8 cellular contexts compared by ENCODE assay signal in genomic region chr19:5578094-5578846, GRCh38.
DNase-seq lines count a peak whose midpoint lies in the region; ATAC-seq and TF ChIP-seq lines count a peak whose summit lies in the region.

No MANE protein-coding gene starts in this region.

- peak overlapping the region; percentile 84 for H3K27ac ChIP-seq in 22Rv1

- no peaks in the 10 kb centered on the region for H3K27me3 Mint-ChIP-seq in memory B cell

- TF ChIP-seq CTCF in 22Rv1 (IDR thresholded peaks at IDR 0.05) (peak; percentile 99), GM12875 (IDR thresholded peaks at IDR 0.05; ENCODE audit: borderline replicate concordance, insufficient read depth, low read depth, low read length) (peak; percentile 99)

- H3K4me3 ChIP-seq in GM12875 (ENCODE audit: low read depth, low read length), result no peak overlapping the region

- DNase-seq in NCI-H774 (lab: John Stamatoyannopoulos, UW) (peak; percentile 54), memory B cell (ENCODE audit: low spot score in 2 of 2) (peak; percentile 66 to 80)
- DNase-seq in activated CD4-positive, alpha-beta T cell treated with anti-CD3 and anti-CD28 coated beads, Interleukin-2, amount 50 U/mL, for 48 hours, result peak; percentile 69 to 76
- DNase-seq in effector CD4-positive, alpha-beta T cell, result peak; percentile 65
- peak; percentile 41 to 44 for DNase-seq in stimulated activated CD8-positive, alpha-beta memory T cell treated with anti-CD3 and anti-CD28 coated beads, Interleukin-15, amount 100 ng/mL, for 48 hours (ENCODE audit: low read depth in 2 of 2)

- H3K27ac Mint-ChIP-seq in memory B cell, result no peak overlapping the region

- H3K9me3 Mint-ChIP-seq in memory B cell, result peaks cover 2% of the 10 kb centered on the region

- ATAC-seq in memory B cell (ENCODE audit: low read depth) (peak; percentile 90), GM19023 (IDR thresholded peaks at IDR 0.05; ENCODE audit: unreplicated experiment) (no peak)

- peaks cover 7% of the 10 kb centered on the region for H3K4me1 Mint-ChIP-seq in memory B cell

- peaks cover 3% of the 10 kb centered on the region for H3K36me3 Mint-ChIP-seq in memory B cell

- no peak overlapping the region for H3K4me3 Mint-ChIP-seq in memory B cell
